Comparison of ENCODE assay signal across 26 cellular contexts in the genomic region with DNA sequence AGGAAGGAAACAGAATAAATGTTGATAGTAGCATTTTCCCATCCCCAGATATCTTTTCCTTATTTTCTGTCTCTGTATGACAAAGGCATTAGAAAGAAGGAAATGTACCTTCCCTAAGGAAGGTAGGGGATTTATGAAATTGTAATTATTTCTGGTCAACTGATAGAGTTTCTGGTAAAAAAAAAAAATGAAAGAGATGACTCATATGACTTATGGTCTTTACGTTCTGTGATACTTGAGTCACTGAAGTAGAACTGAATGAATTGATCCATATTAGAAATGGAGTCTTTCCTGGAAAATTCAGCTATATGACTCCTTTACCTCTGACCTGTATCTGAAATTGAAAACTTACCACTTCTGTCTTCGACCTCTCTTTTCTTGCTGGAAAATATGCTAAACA.
"Had no signal": no experiment of that assay in that cellular context is flagged by ENCODE, and none has a peak within 500 bp of the region (broad histone marks: within the 10 kb centered on the region; RNA-seq: fewer than 3 reads in every experiment).

No MANE protein-coding gene starts in this region.

- H3K36me3 Mint-ChIP-seq: activated CD4-positive, alpha-beta memory T cell treated with anti-CD3 and anti-CD28 coated beads for 36 hours; activated naive CD4-positive, alpha-beta T cell treated with anti-CD3 and anti-CD28 coated beads, Interleukin-2, amount 10 ng/mL, durations not matched to agents 7 days and 5 days; activated naive CD8-positive, alpha-beta T cell treated with anti-CD3 and anti-CD28 coated beads for 36 hours; T-cell had no signal

- H3K4me3 ChIP-seq: MG63, Peyer's patch had no signal

- H3K9me3 Mint-ChIP-seq: activated CD4-positive, alpha-beta memory T cell treated with anti-CD3 and anti-CD28 coated beads for 36 hours; activated CD4-positive, alpha-beta T cell treated with anti-CD3 and anti-CD28 coated beads, Interleukin-2, amount 10 ng/mL, durations not matched to agents 7 days and 5 days; activated naive CD4-positive, alpha-beta T cell treated with anti-CD3 and anti-CD28 coated beads, Interleukin-2, amount 10 ng/mL, durations not matched to agents 7 days and 5 days; activated naive CD8-positive, alpha-beta T cell treated with anti-CD3 and anti-CD28 coated beads for 36 hours; activated T-helper 2 cell treated with anti-CD3 and anti-CD28 coated beads, Interferon-gamma antibody, Interleukin-2, Interleukin-4, amounts not matched to agents 10 μg/mL and 5 μg/mL and 100 μg/mL, durations not matched to agents 14 hours and 24 hours and 36 hours had no signal

- H3K4me1 ChIP-seq: Peyer's patch had no signal

- H3K27ac Mint-ChIP-seq: activated B cell treated with CpG ODN at 0.5 μM for 24 hours; activated CD4-positive, alpha-beta memory T cell treated with anti-CD3 and anti-CD28 coated beads for 36 hours; activated CD4-positive, alpha-beta T cell treated with anti-CD3 and anti-CD28 coated beads, Interleukin-2, amount 10 ng/mL, durations not matched to agents 7 days and 5 days; activated naive CD4-positive, alpha-beta T cell treated with anti-CD3 and anti-CD28 coated beads, Interleukin-2, amount 10 ng/mL, durations not matched to agents 7 days and 5 days; activated naive CD8-positive, alpha-beta T cell treated with anti-CD3 and anti-CD28 coated beads for 36 hours; activated T-helper 2 cell treated with anti-CD3 and anti-CD28 coated beads, Interferon-gamma antibody, Interleukin-2, Interleukin-4, amounts not matched to agents 10 μg/mL and 5 μg/mL and 100 μg/mL, durations not matched to agents 14 hours and 24 hours and 36 hours; T-cell had no signal

- ATAC-seq: T-cell had no signal

- H3K4me1 Mint-ChIP-seq: activated B cell treated with CpG ODN at 0.5 μM for 24 hours; activated CD4-positive, alpha-beta T cell treated with anti-CD3 and anti-CD28 coated beads, Interleukin-2, amount 10 ng/mL, durations not matched to agents 7 days and 5 days; activated naive CD4-positive, alpha-beta T cell treated with anti-CD3 and anti-CD28 coated beads, Interleukin-2, amount 10 ng/mL, durations not matched to agents 7 days and 5 days; T-cell had no signal

- DNase-seq: activated B cell treated with CpG ODN at 0.5 μM for 24 hours; activated CD4-positive, alpha-beta memory T cell treated with anti-CD3 and anti-CD28 coated beads for 36 hours; activated CD4-positive, alpha-beta T cell treated with anti-CD3 and anti-CD28 coated beads for 1 hour; activated CD4-positive, alpha-beta T cell treated with anti-CD3 and anti-CD28 coated beads, Interleukin-2, amount 10 ng/mL, durations not matched to agents 7 days and 5 days; activated gamma-delta T cell treated with Interleukin-2 at 50 U/mL for 16 hours; activated naive CD4-positive, alpha-beta T cell treated with anti-CD3 and anti-CD28 coated beads, Interleukin-2, amount 10 ng/mL, durations not matched to agents 7 days and 5 days; activated naive CD8-positive, alpha-beta T cell treated with anti-CD3 and anti-CD28 coated beads for 36 hours; activated T-cell treated with anti-CD3 and anti-CD28 coated beads for 4 hours; activated T-cell treated with anti-CD3 and anti-CD28 coated beads, Interleukin-2, amount 50 U/mL, for 48 hours; brain microvascular endothelial cell; cerebellar nuclear complex; MG63; NCI-H1105 treated with DMSO at 0.1 percent for 48 hours; NCI-H1436 treated with DMSO at 0.1 percent for 48 hours; NCI-H187; NCI-H2081; NCI-H446; NCI-H524; Peyer's patch; SHP77 treated with DMSO at 0.1 percent for 48 hours; T-cell; T-helper 2 cell; T1000 had no signal

- H3K27me3 Mint-ChIP-seq: activated B cell treated with CpG ODN at 0.5 μM for 24 hours; activated CD4-positive, alpha-beta T cell treated with anti-CD3 and anti-CD28 coated beads, Interleukin-2, amount 10 ng/mL, durations not matched to agents 7 days and 5 days; activated naive CD4-positive, alpha-beta T cell treated with anti-CD3 and anti-CD28 coated beads, Interleukin-2, amount 10 ng/mL, durations not matched to agents 7 days and 5 days; T-cell had no signal

- FAIRE-seq: TTC549 had no signal

- H3K4me3 Mint-ChIP-seq: activated B cell treated with CpG ODN at 0.5 μM for 24 hours; activated CD4-positive, alpha-beta memory T cell treated with anti-CD3 and anti-CD28 coated beads for 36 hours; activated CD4-positive, alpha-beta T cell treated with anti-CD3 and anti-CD28 coated beads, Interleukin-2, amount 10 ng/mL, durations not matched to agents 7 days and 5 days; activated naive CD4-positive, alpha-beta T cell treated with anti-CD3 and anti-CD28 coated beads, Interleukin-2, amount 10 ng/mL, durations not matched to agents 7 days and 5 days; activated naive CD8-positive, alpha-beta T cell treated with anti-CD3 and anti-CD28 coated beads for 36 hours; T-cell had no signal

- H3K27me3 ChIP-seq: brain microvascular endothelial cell, MG63, Peyer's patch had no signal

- H3K9me3 ChIP-seq: MG63, Peyer's patch had no signal

- H3K27ac ChIP-seq: brain microvascular endothelial cell, KMS-11, Peyer's patch had no signal

- H3K36me3 ChIP-seq: brain microvascular endothelial cell, MG63, Peyer's patch had no signal
